In genomic region chr2:28649481-28650260, GRCh38 we compare ENCODE assay signal across 9 cellular contexts.
DNase-seq lines count a peak whose midpoint lies in the region; ATAC-seq and TF ChIP-seq lines count a peak whose summit lies in the region.
"Had no signal": no experiment of that assay in that cellular context is flagged by ENCODE, and none has a peak within 500 bp of the region (broad histone marks: within the 10 kb centered on the region; RNA-seq: fewer than 3 reads in every experiment).

No MANE protein-coding gene starts in this region.

- dilution Hi-C loops in mammary epithelial cell (cut with HindIII; ENCODE audit: low sequenced_read_pairs) = no loop called here

- H2AFZ ChIP-seq in mammary epithelial cell (ENCODE audit: low read depth, low read length) = peak overlapping the region; percentile 2

- no peaks in the 10 kb centered on the region for H3K27me3 Mint-ChIP-seq in Caco-2 (ENCODE audit: insufficient read depth, unreplicated experiment)
- H3K27me3 Mint-ChIP-seq: T-cell had no signal

- H3K36me3 ChIP-seq in mammary epithelial cell (ENCODE audit: insufficient read depth, low read length) (no peaks in the 10 kb centered on the region), Caco-2 (ENCODE audit: control insufficient read depth, insufficient read depth, low read length) (no peaks in the 10 kb centered on the region)

- ATAC-seq in GM18502 (IDR thresholded peaks at IDR 0.05; ENCODE audit: poor library complexity, unreplicated experiment) (no peak), HG02678 (IDR thresholded peaks at IDR 0.05; ENCODE audit: unreplicated experiment) (no peak)

- no peaks in the 10 kb centered on the region for H3K79me2 ChIP-seq in mammary epithelial cell (ENCODE audit: insufficient read depth, low read length)

- BruUV-seq in mammary epithelial cell (replicated peaks; lab: Mats Ljungman, UMichigan) = TSS peak; percentile 51
- BruUV-seq in Caco-2 (replicated peaks; lab: Mats Ljungman, UMichigan) = no TSS peak

- peak overlapping the region; percentile 47 for H3K4me2 ChIP-seq in mammary epithelial cell (ENCODE audit: insufficient read depth, low read depth, low read length)

- no peak overlapping the region for H3K4me3 ChIP-seq in mammary epithelial cell (replicated peaks in 1 of 3; ENCODE audit: insufficient read depth in 1 of 3, low read depth in 2 of 3, low read length in 3 of 3)
- no peak overlapping the region for H3K4me3 ChIP-seq in Caco-2 (ENCODE audit: low read depth, low read length)

- in situ Hi-C loops in GM13977 (cut with MboI; ENCODE audit: low pct_unique_long_range_greater_than_20kb, low sequenced_read_pairs, unreplicated experiment) = no loop called here
- in situ Hi-C loops in mammary epithelial cell (cut with MboI; ENCODE audit: low sequenced_read_pairs in 2 of 2) = no loop called here

- no peak for TF ChIP-seq CTCF in GM13977 (IDR thresholded peaks at IDR 0.05; ENCODE audit: extremely low read depth, insufficient read depth, missing control alignments)
- no peak for TF ChIP-seq CTCF in mammary epithelial cell (conservative IDR thresholded peaks at IDR 0.05 in 1 of 2, IDR thresholded peaks at IDR 0.05 in 1 of 2; ENCODE audit: extremely low read depth in 1 of 2, insufficient read depth in 1 of 2, low read depth in 1 of 2, low read length in 2 of 2)
- TF ChIP-seq CTCF in Caco-2 (IDR thresholded peaks at IDR 0.05; ENCODE audit: insufficient read depth in 1 of 2, low read depth in 1 of 2, low read length in 1 of 2, severe bottlenecking in 1 of 2, unreplicated experiment in 1 of 2) = no peak

- intact Hi-C loops in mammary epithelial cell (cut with micrococcal nuclease) = no loop called here
- intact Hi-C loops in Caco-2 (cut with micrococcal nuclease; ENCODE audit: unreplicated experiment) = loop anchor here (5.0 kb wide), 1 partner anchor 57 kb away; no protein-coding TSS in a partner anchor

- H3K27me3 ChIP-seq in mammary epithelial cell (ENCODE audit: insufficient read depth, low read length) = no peaks in the 10 kb centered on the region
- H3K27me3 ChIP-seq in Caco-2 (replicated peaks; ENCODE audit: control insufficient read depth, insufficient read depth, low read length) = no peaks in the 10 kb centered on the region

- no peak overlapping the region for H3K4me3 Mint-ChIP-seq in Caco-2 (ENCODE audit: unreplicated experiment)
- H3K4me3 Mint-ChIP-seq: T-cell had no signal

- H3K27ac Mint-ChIP-seq in Caco-2 (ENCODE audit: unreplicated experiment) = no peak overlapping the region

- CTCF ChIA-PET in mammary epithelial cell (lab: Charles Lee; ENCODE audit: low non-redundant PET) (no interaction called here), Caco-2 (lab: Charles Lee) (no interaction called here)

- peaks cover 48% of the 10 kb centered on the region for H3K4me1 Mint-ChIP-seq in Caco-2 (ENCODE audit: low read depth, unreplicated experiment)

- peak overlapping the region; percentile 73 for H3K27ac ChIP-seq in mammary epithelial cell (ENCODE audit: insufficient read depth, low read depth, low read length)

- DNase-seq in GM13977 (ENCODE audit: low spot score) = peak; percentile 24
- DNase-seq in NCI-H146 treated with DMSO at 0.1 percent for 48 hours (lab: John Stamatoyannopoulos, UW; ENCODE audit: unreplicated experiment) = peak; percentile 96
- DNase-seq in mammary epithelial cell = peak; percentile 72
- DNase-seq in stimulated activated CD4-positive, alpha-beta T cell treated with anti-CD3 and anti-CD28 coated beads, Interleukin-1b, Interleukin-23, amount 100 ng/mL, for 24 hours (ENCODE audit: low read depth in 4 of 4, low spot score in 1 of 4) = peak in 3 of 4 experiments; percentile 14 to 36 (median 16)
- DNase-seq in Caco-2 = no peak
- DNase-seq in MV-4-11 (lab: John Stamatoyannopoulos, UW) = no peak
- DNase-seq: T-cell had no signal

- H3K4me1 ChIP-seq in mammary epithelial cell (ENCODE audit: insufficient read depth, low read length) = peaks cover 42% of the 10 kb centered on the region
- peaks cover 51% of the 10 kb centered on the region for H3K4me1 ChIP-seq in Caco-2

- no peaks in the 10 kb centered on the region for H4K20me1 ChIP-seq in mammary epithelial cell (ENCODE audit: insufficient read depth, low read length)

- peak overlapping the region; percentile 38 for H3K9ac ChIP-seq in mammary epithelial cell (ENCODE audit: insufficient read depth, low read length)

- no peaks in the 10 kb centered on the region for H3K9me3 Mint-ChIP-seq in Caco-2 (ENCODE audit: unreplicated experiment)
- H3K9me3 Mint-ChIP-seq: T-cell had no signal

- H3K36me3 Mint-ChIP-seq in Caco-2 (ENCODE audit: insufficient read depth, unreplicated experiment) = no peaks in the 10 kb centered on the region
- H3K36me3 Mint-ChIP-seq: T-cell had no signal

- no peaks in the 10 kb centered on the region for H3K9me3 ChIP-seq in mammary epithelial cell (replicated peaks; ENCODE audit: insufficient read depth, low read length)
- H3K9me3 ChIP-seq in Caco-2 = no peaks in the 10 kb centered on the region

- POLR2A ChIA-PET in Caco-2 (lab: Charles Lee) = no interaction called here

- WGBS in mammary epithelial cell (ENCODE audit: low coverage, missing lambda C conversion rate) = 56% methylated on average over 8 of the region's 8 CpGs

Comparison
In these comparisons a context has a peak if more than half of its experiments do, and no peak if none do; other contexts are left out.
1. DNase-seq: peak in GM13977 (single experiment), NCI-H146 treated with DMSO at 0.1 percent for 48 hours (single experiment), mammary epithelial cell (single experiment) and stimulated activated CD4-positive, alpha-beta T cell treated with anti-CD3 and anti-CD28 coated beads, Interleukin-1b, Interleukin-23, amount 100 ng/mL, for 24 hours (3 of 4); none in Caco-2 (0 of 2) and MV-4-11 (single experiment).